In genomic region chr9:102845847-102846246, GRCh38 we compare ENCODE assay signal across 26 cellular contexts.
"Had no signal": no experiment of that assay in that cellular context is flagged by ENCODE, and none has a peak within 500 bp of the region (broad histone marks: within the 10 kb centered on the region; RNA-seq: fewer than 3 reads in every experiment).

No MANE protein-coding gene starts in this region.

- H2AFZ ChIP-seq: hepatocyte had no signal

- H3K27me3 ChIP-seq: hepatocyte, neutrophil, right lobe of liver, spleen, tibial artery, upper lobe of left lung, uterus had no signal

- H3K36me3 Mint-ChIP-seq: naive thymus-derived CD4-positive, alpha-beta T cell; stimulated activated memory B cell treated with anti-CD40 and anti-IgM and Interleukin-4, amounts not matched to agents 10 μg/mL and 1 μg/mL and 100 μg/mL, for 72 hours had no signal

- H3K27me3 Mint-ChIP-seq: naive thymus-derived CD4-positive, alpha-beta T cell; stimulated activated memory B cell treated with anti-CD40 and anti-IgM and Interleukin-4, amounts not matched to agents 10 μg/mL and 1 μg/mL and 100 μg/mL, for 72 hours; stimulated activated naive CD8-positive, alpha-beta T cell treated with anti-CD3 and anti-CD28 coated beads, Interleukin-15, Interleukin-2, amounts not matched to agents 100 ng/mL and 50 ng/mL, for 24 hours had no signal

- H3K4me1 ChIP-seq: psoas muscle, spleen, tibial artery, upper lobe of left lung, uterus had no signal

- ATAC-seq: left cardiac atrium; left ventricle myocardium superior; naive thymus-derived CD4-positive, alpha-beta T cell; psoas muscle; right lobe of liver; stimulated activated memory B cell treated with anti-CD40 and anti-IgM and Interleukin-4, amounts not matched to agents 10 μg/mL and 1 μg/mL and 100 μg/mL, for 72 hours had no signal

- DNase-seq: effector CD4-positive, alpha-beta T cell; endodermal cell; foreskin melanocyte; head of caudate nucleus; kidney; left cardiac atrium; left ventricle myocardium superior; mesenchymal stem cell; naive thymus-derived CD4-positive, alpha-beta T cell; nephron progenitor cell; psoas muscle; retina; right lobe of liver; spleen; stimulated activated CD4-positive, alpha-beta T cell treated with anti-CD3 and anti-CD28 coated beads, Interleukin-15, amount 100 ng/mL, for 24 hours; stimulated activated CD4-positive, alpha-beta T cell treated with anti-CD3 and anti-CD28 coated beads, Interleukin-1b, Interleukin-23, amount 100 ng/mL, for 48 hours; stimulated activated CD4-positive, alpha-beta T cell treated with anti-CD3 and anti-CD28 coated beads, Interleukin-4, amount 100 ng/mL, for 24 hours; tibial artery; upper lobe of left lung; uterus had no signal

- H3K79me2 ChIP-seq: hepatocyte had no signal

- H3K36me3 ChIP-seq: neutrophil, right lobe of liver, spleen, tibial artery, upper lobe of left lung, uterus had no signal

- H3K4me1 Mint-ChIP-seq: naive thymus-derived CD4-positive, alpha-beta T cell; nephron progenitor cell; stimulated activated memory B cell treated with anti-CD40 and anti-IgM and Interleukin-4, amounts not matched to agents 10 μg/mL and 1 μg/mL and 100 μg/mL, for 72 hours had no signal

- FAIRE-seq: endothelial cell of umbilical vein, kidney had no signal

- H3K27ac Mint-ChIP-seq: endodermal cell; nephron progenitor cell; stimulated activated memory B cell treated with anti-CD40 and anti-IgM and Interleukin-4, amounts not matched to agents 10 μg/mL and 1 μg/mL and 100 μg/mL, for 72 hours; stimulated activated naive CD8-positive, alpha-beta T cell treated with anti-CD3 and anti-CD28 coated beads, Interleukin-15, Interleukin-2, amounts not matched to agents 100 ng/mL and 50 ng/mL, for 24 hours had no signal

- H3K27ac ChIP-seq: hepatocyte, neutrophil, psoas muscle, right lobe of liver, spleen, tibial artery, upper lobe of left lung, uterus had no signal

- H3K4me3 ChIP-seq: hepatocyte, lung, psoas muscle, right lobe of liver, spleen, tibial artery, upper lobe of left lung, uterus had no signal

- H3K4me2 ChIP-seq: hepatocyte had no signal

- H3K9me3 ChIP-seq: neutrophil, psoas muscle, right lobe of liver, tibial artery, upper lobe of left lung, uterus had no signal

- H3K4me3 Mint-ChIP-seq: endodermal cell; naive thymus-derived CD4-positive, alpha-beta T cell; nephron progenitor cell; stimulated activated memory B cell treated with anti-CD40 and anti-IgM and Interleukin-4, amounts not matched to agents 10 μg/mL and 1 μg/mL and 100 μg/mL, for 72 hours; stimulated activated naive CD8-positive, alpha-beta T cell treated with anti-CD3 and anti-CD28 coated beads, Interleukin-15, Interleukin-2, amounts not matched to agents 100 ng/mL and 50 ng/mL, for 24 hours had no signal
